In the genomic region with DNA sequence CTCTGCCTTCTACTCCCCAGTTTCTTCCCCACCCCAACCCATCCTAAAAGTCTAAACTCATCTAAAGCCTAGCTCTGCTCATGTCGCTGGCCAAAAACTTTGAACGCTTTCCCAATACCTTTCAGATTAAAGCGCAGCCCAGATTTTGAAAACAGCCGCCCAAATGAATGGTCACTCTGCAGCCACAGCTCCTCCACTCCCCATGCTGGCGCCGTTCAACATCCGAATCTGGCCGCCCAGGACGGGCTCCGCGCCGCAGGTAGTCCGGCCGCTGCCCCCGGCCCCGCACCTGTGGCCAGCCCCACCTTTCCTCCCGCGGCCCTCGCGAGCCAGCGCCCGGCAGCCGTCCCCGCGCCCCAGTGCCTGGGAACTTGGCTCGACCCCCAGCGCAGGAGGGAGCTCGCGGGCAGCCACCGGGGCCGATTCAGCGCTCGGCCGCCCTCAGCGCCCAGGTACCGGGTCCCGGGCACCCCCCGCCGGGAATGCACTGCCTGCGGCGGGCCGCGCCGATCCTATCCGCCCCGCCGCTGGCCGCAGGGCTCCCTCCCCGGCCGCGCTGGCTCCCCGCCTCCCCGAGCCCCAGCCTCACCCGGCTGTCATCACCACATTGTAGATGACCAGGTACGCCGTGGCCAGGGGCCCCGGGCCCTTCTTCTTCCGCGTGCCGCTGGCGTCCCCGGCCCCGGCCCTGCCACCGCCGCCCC, we compare ENCODE assay signal across 1 cellular context.
TF ChIP-seq lines count a peak whose summit lies in the region.

No MANE protein-coding gene starts in this region.

TF ChIP-seq in GM12878, 131 proteins besides CTCF, POLR2A, EP300 and RAD21 (continued from another document):
- TF ChIP-seq, protein P1, sequence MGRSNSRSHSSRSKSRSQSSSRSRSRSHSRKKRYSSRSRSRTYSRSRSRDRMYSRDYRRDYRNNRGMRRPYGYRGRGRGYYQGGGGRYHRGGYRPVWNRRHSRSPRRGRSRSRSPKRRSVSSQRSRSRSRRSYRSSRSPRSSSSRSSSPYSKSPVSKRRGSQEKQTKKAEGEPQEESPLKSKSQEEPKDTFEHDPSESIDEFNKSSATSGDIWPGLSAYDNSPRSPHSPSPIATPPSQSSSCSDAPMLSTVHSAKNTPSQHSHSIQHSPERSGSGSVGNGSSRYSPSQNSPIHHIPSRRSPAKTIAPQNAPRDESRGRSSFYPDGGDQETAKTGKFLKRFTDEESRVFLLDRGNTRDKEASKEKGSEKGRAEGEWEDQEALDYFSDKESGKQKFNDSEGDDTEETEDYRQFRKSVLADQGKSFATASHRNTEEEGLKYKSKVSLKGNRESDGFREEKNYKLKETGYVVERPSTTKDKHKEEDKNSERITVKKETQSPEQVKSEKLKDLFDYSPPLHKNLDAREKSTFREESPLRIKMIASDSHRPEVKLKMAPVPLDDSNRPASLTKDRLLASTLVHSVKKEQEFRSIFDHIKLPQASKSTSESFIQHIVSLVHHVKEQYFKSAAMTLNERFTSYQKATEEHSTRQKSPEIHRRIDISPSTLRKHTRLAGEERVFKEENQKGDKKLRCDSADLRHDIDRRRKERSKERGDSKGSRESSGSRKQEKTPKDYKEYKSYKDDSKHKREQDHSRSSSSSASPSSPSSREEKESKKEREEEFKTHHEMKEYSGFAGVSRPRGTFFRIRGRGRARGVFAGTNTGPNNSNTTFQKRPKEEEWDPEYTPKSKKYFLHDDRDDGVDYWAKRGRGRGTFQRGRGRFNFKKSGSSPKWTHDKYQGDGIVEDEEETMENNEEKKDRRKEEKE (IDR thresholded peaks at IDR 0.05) = 0 out of 2 replicates have a peak, but pooled peaks have one; percentile 31
- TF ChIP-seq GATAD2B (conservative IDR thresholded peaks at IDR 0.05; ENCODE audit: low read depth) = peak; percentile 67; the same call in 1 of the 2 replicates
- TF ChIP-seq, protein P2, sequence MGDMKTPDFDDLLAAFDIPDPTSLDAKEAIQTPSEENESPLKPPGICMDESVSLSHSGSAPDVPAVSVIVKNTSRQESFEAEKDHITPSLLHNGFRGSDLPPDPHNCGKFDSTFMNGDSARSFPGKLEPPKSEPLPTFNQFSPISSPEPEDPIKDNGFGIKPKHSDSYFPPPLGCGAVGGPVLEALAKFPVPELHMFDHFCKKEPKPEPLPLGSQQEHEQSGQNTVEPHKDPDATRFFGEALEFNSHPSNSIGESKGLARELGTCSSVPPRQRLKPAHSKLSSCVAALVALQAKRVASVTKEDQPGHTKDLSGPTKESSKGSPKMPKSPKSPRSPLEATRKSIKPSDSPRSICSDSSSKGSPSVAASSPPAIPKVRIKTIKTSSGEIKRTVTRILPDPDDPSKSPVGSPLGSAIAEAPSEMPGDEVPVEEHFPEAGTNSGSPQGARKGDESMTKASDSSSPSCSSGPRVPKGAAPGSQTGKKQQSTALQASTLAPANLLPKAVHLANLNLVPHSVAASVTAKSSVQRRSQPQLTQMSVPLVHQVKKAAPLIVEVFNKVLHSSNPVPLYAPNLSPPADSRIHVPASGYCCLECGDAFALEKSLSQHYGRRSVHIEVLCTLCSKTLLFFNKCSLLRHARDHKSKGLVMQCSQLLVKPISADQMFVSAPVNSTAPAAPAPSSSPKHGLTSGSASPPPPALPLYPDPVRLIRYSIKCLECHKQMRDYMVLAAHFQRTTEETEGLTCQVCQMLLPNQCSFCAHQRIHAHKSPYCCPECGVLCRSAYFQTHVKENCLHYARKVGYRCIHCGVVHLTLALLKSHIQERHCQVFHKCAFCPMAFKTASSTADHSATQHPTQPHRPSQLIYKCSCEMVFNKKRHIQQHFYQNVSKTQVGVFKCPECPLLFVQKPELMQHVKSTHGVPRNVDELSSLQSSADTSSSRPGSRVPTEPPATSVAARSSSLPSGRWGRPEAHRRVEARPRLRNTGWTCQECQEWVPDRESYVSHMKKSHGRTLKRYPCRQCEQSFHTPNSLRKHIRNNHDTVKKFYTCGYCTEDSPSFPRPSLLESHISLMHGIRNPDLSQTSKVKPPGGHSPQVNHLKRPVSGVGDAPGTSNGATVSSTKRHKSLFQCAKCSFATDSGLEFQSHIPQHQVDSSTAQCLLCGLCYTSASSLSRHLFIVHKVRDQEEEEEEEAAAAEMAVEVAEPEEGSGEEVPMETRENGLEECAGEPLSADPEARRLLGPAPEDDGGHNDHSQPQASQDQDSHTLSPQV (IDR thresholded peaks at IDR 0.05) = 0 out of 2 replicates have a peak, but pooled peaks have one; percentile 39
- 0 out of 2 replicates have a peak, but pooled peaks have one; percentile 43 for TF ChIP-seq ZNF24 (IDR thresholded peaks at IDR 0.05)
- peak; percentile 45; the same call in 1 of the 2 replicates for TF ChIP-seq BACH1 (IDR thresholded peaks at IDR 0.05; ENCODE audit: borderline replicate concordance)
- peak; percentile 85; the same call in 1 of the 2 replicates for TF ChIP-seq SMARCA5 (IDR thresholded peaks at IDR 0.05)
- peak; percentile 45 for TF ChIP-seq NR2F1 (conservative IDR thresholded peaks at IDR 0.05)
- TF ChIP-seq, protein P3, sequence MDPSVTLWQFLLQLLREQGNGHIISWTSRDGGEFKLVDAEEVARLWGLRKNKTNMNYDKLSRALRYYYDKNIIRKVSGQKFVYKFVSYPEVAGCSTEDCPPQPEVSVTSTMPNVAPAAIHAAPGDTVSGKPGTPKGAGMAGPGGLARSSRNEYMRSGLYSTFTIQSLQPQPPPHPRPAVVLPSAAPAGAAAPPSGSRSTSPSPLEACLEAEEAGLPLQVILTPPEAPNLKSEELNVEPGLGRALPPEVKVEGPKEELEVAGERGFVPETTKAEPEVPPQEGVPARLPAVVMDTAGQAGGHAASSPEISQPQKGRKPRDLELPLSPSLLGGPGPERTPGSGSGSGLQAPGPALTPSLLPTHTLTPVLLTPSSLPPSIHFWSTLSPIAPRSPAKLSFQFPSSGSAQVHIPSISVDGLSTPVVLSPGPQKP (IDR thresholded peaks at IDR 0.05; ENCODE audit: low read depth, low read length) = no peak
- no peak for TF ChIP-seq IKZF2 (IDR thresholded peaks at IDR 0.05)
- TF ChIP-seq, protein P4, sequence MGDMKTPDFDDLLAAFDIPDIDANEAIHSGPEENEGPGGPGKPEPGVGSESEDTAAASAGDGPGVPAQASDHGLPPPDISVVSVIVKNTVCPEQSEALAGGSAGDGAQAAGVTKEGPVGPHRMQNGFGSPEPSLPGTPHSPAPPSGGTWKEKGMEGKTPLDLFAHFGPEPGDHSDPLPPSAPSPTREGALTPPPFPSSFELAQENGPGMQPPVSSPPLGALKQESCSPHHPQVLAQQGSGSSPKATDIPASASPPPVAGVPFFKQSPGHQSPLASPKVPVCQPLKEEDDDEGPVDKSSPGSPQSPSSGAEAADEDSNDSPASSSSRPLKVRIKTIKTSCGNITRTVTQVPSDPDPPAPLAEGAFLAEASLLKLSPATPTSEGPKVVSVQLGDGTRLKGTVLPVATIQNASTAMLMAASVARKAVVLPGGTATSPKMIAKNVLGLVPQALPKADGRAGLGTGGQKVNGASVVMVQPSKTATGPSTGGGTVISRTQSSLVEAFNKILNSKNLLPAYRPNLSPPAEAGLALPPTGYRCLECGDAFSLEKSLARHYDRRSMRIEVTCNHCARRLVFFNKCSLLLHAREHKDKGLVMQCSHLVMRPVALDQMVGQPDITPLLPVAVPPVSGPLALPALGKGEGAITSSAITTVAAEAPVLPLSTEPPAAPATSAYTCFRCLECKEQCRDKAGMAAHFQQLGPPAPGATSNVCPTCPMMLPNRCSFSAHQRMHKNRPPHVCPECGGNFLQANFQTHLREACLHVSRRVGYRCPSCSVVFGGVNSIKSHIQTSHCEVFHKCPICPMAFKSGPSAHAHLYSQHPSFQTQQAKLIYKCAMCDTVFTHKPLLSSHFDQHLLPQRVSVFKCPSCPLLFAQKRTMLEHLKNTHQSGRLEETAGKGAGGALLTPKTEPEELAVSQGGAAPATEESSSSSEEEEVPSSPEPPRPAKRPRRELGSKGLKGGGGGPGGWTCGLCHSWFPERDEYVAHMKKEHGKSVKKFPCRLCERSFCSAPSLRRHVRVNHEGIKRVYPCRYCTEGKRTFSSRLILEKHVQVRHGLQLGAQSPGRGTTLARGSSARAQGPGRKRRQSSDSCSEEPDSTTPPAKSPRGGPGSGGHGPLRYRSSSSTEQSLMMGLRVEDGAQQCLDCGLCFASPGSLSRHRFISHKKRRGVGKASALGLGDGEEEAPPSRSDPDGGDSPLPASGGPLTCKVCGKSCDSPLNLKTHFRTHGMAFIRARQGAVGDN (IDR thresholded peaks at IDR 0.05) = 0 out of 2 replicates have a peak, but pooled peaks have one; percentile 18
- TF ChIP-seq DPF2 (IDR thresholded peaks at IDR 0.05) = peak; percentile 67; the same call in 1 of the 2 replicates
- no peak for TF ChIP-seq POLR2AphosphoS2 (IDR thresholded peaks at IDR 0.05; ENCODE audit: low read depth, low read length)
- 0 out of 2 replicates have a peak, but pooled peaks have one; percentile 62 for TF ChIP-seq ASH2L (IDR thresholded peaks at IDR 0.05; ENCODE audit: borderline replicate concordance, low read depth)
- TF ChIP-seq, protein P5, sequence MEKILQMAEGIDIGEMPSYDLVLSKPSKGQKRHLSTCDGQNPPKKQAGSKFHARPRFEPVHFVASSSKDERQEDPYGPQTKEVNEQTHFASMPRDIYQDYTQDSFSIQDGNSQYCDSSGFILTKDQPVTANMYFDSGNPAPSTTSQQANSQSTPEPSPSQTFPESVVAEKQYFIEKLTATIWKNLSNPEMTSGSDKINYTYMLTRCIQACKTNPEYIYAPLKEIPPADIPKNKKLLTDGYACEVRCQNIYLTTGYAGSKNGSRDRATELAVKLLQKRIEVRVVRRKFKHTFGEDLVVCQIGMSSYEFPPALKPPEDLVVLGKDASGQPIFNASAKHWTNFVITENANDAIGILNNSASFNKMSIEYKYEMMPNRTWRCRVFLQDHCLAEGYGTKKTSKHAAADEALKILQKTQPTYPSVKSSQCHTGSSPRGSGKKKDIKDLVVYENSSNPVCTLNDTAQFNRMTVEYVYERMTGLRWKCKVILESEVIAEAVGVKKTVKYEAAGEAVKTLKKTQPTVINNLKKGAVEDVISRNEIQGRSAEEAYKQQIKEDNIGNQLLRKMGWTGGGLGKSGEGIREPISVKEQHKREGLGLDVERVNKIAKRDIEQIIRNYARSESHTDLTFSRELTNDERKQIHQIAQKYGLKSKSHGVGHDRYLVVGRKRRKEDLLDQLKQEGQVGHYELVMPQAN (conservative IDR thresholded peaks at IDR 0.05) = peak; percentile 79
TF ChIP-seq in GM12878: peak in this region for 14.
